1 cellular context compared by ENCODE assay signal in genomic region chr11:85170184-85170583, GRCh38.
A peak's percentile ranks its signal among the peaks of the same experiment; 100 is the strongest.
TF ChIP-seq lines count a peak whose summit lies in the region.

No MANE protein-coding gene starts in this region.

TF ChIP-seq in H1, 55 proteins besides CTCF, POLR2A, EP300 and RAD21 (continued from another document):
- 0 out of 2 replicates have a peak, but pooled peaks have one; percentile 18 for TF ChIP-seq MAFK (IDR thresholded peaks at IDR 0.05; ENCODE audit: low read depth, low read length)
